In the genomic region with DNA sequence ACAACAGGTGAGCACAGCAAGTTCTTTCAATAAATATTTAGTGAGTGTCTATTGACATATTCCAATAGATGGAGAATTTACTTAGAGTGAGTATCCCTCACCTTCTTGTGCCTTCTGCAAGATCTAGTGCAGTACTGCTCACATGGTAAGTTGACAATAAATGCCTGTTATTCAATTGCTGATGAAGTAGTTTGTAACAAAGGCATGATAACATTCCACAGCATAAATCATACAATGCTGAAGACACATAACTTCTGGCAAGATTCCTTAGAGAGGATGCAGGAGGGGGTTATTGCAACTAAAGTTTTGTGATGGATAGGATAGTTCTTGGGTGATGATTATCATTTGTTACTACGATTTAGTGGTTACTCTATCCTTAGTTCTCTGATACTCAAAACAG, we compare ENCODE assay signal across 19 cellular contexts.
"Had no signal": no experiment of that assay in that cellular context is flagged by ENCODE, and none has a peak within 500 bp of the region (broad histone marks: within the 10 kb centered on the region; RNA-seq: fewer than 3 reads in every experiment).

No MANE protein-coding gene starts in this region.

- DNase-seq: effector memory CD8-positive, alpha-beta T cell; heart left ventricle; hippocampal formation; islet precursor cell; mammary epithelial cell; mucosa of descending colon; naive thymus-derived CD8-positive, alpha-beta T cell; posterior cingulate gyrus; stimulated activated CD4-positive, alpha-beta T cell treated with anti-CD3 and anti-CD28 coated beads, Interleukin-2, amount 100 ng/mL, for 24 hours; stimulated activated CD4-positive, alpha-beta T cell treated with anti-CD3 and anti-CD28 coated beads, Interleukin-4, amount 100 ng/mL, for 4 hours; stimulated activated naive B cell treated with anti-CD40 and anti-IgM and Interleukin-4, amounts not matched to agents 10 μg/mL and 1 μg/mL and 100 μg/mL, for 72 hours; stimulated activated naive CD8-positive, alpha-beta T cell treated with anti-CD3 and anti-CD28 coated beads, Interleukin-15, amount 100 ng/mL, for 72 hours; transverse colon had no signal

- FAIRE-seq: colon, frontal cortex had no signal

- H3K27ac ChIP-seq: epithelial cell of prostate, esophagus muscularis mucosa, heart left ventricle, skin epidermis, thoracic aorta, transverse colon had no signal
